ENCODE assay signal across 9 cellular contexts in genomic region chr4:17232575-17233253, GRCh38.
DNase-seq lines count a peak whose midpoint lies in the region; ATAC-seq and TF ChIP-seq lines count a peak whose summit lies in the region.
"Had no signal": no experiment of that assay in that cellular context is flagged by ENCODE, and none has a peak within 500 bp of the region (broad histone marks: within the 10 kb centered on the region; RNA-seq: fewer than 3 reads in every experiment).

No MANE protein-coding gene starts in this region.

- peak; percentile 40 for ATAC-seq in body of pancreas
- ATAC-seq in GM19324 (IDR thresholded peaks at IDR 0.05; ENCODE audit: low FRiP score, unreplicated experiment): no peak

- H3K4me1 ChIP-seq in body of pancreas (no peaks in the 10 kb centered on the region), thyroid gland (peaks cover 5 to 11% of the 10 kb centered on the region in 2 donors)

- H3K27me3 ChIP-seq in body of pancreas: no peaks in the 10 kb centered on the region
- no peaks in the 10 kb centered on the region for H3K27me3 ChIP-seq in thyroid gland
- H3K27me3 ChIP-seq: ovary had no signal

- H3K9me3 ChIP-seq in body of pancreas (no peaks in the 10 kb centered on the region), thyroid gland (no peaks in the 10 kb centered on the region)
- H3K9me3 ChIP-seq: ovary had no signal

- no peak overlapping the region for H3K27ac ChIP-seq in body of pancreas
- H3K27ac ChIP-seq in thyroid gland: peak overlapping the region; percentile 38 to 67 (median 59)
- H3K27ac ChIP-seq: ovary had no signal

- H3K4me3 ChIP-seq in HFF-Myc (replicated peaks; ENCODE audit: low read depth, low read length): no peak overlapping the region
- H3K4me3 ChIP-seq in body of pancreas: no peak overlapping the region
- no peak overlapping the region for H3K4me3 ChIP-seq in thyroid gland (replicated peaks in 1 of 3)
- H3K4me3 ChIP-seq: ovary had no signal

- H3K36me3 ChIP-seq in body of pancreas (replicated peaks in 1 of 2; ENCODE audit: insufficient read depth in 1 of 2, low read depth in 2 of 2) (no peaks in the 10 kb centered on the region), thyroid gland (no peaks in the 10 kb centered on the region)
- H3K36me3 ChIP-seq: ovary had no signal

- intact Hi-C loops in body of pancreas (cut with DNase I) (no loop called here), thyroid gland (cut with DNase I) (no loop called here)

- 40 to 44% methylated on average over 3 of the region's 3 CpGs for WGBS in body of pancreas, 2 donors
- WGBS in thyroid gland, 2 donors: 65 to 66% methylated on average over 3 of the region's 3 CpGs

- TF ChIP-seq POLR2A in body of pancreas (IDR thresholded peaks at IDR 0.05) (no peak), thyroid gland (IDR thresholded peaks at IDR 0.05) (no peak)

- DNase-seq in HFF-Myc (ENCODE audit: extremely low read depth, low read depth) (peak; percentile 51), body of pancreas (peak; percentile 17 to 32 (median 21)), islet precursor cell (peak; percentile 58), thyroid gland (peak; percentile 34 to 54), D341Med (ENCODE audit: low spot score) (no peak)
- no peak for DNase-seq in stimulated activated naive CD4-positive, alpha-beta T cell (lab: John Stamatoyannopoulos, UW)
- DNase-seq: activated naive CD8-positive, alpha-beta T cell treated with anti-CD3 and anti-CD28 coated beads for 36 hours had no signal

- TF ChIP-seq CTCF in HFF-Myc (IDR thresholded peaks at IDR 0.05; ENCODE audit: low read depth, low read length, missing control alignments) (no peak), body of pancreas (IDR thresholded peaks at IDR 0.05) (no peak), thyroid gland (IDR thresholded peaks at IDR 0.05) (no peak)

Comparison
In these comparisons a context has a peak if more than half of its experiments do, and no peak if none do; other contexts are left out.
1. DNase-seq: peak in HFF-Myc (single experiment), body of pancreas (4 of 4), islet precursor cell (single experiment) and thyroid gland (2 of 2); none in D341Med (single experiment) and stimulated activated naive CD4-positive, alpha-beta T cell (0 of 6).
2. H3K27ac ChIP-seq: peak in thyroid gland (3 of 3); none in body of pancreas (0 of 4).